ENCODE assay signal across 8 cellular contexts in the genomic region with DNA sequence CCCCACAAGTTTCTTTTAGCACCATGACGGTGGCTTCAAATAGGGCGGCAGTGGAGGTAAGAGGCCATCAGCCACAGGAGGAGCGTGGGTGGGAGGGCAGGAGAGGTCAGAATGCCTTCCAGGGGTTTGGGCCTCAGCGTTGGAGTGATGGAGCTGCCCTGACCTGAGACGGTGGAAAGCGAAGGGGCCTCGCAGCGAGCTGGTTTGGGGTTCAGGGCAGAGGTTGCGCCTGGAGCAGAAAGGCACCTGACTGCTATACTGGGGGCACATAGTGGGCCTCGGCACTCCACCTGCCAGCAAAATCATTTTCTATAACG. TPM values are rescaled to one million over a fixed set of nuclear protein-coding genes. Genes with fewer than 3 reads are reported as not detected.
DNase-seq lines count a peak whose midpoint lies in the region; ATAC-seq, FAIRE-seq and TF ChIP-seq lines count a peak whose summit lies in the region.

No MANE protein-coding gene starts in this region.

- peaks cover 2% of the 10 kb centered on the region for H3K9me3 Mint-ChIP-seq in activated naive CD4-positive, alpha-beta T cell treated with anti-CD3 and anti-CD28 coated beads for 36 hours

- TF ChIP-seq RAD21 in GM12878 (IDR thresholded peaks at IDR 0.05; ENCODE audit: insufficient read depth, low read depth, low read length), result no peak

- intact Hi-C loops in activated naive CD4-positive, alpha-beta T cell treated with anti-CD3 and anti-CD28 coated beads for 36 hours (cut with micrococcal nuclease), result loop anchor here (1.0 to 10.0 kb wide), 3 partner anchors 100 to 299 kb away; no protein-coding TSS in a partner anchor
- intact Hi-C loops in GM12878 (cut with micrococcal nuclease; ENCODE audit: unreplicated experiment), result loop anchor here (1.0 to 5.0 kb wide), 3 partner anchors 62 to 297 kb away; no protein-coding TSS in a partner anchor
- intact Hi-C loops in lower lobe of right lung (cut with DNase I), result no loop called here

- FAIRE-seq in GM12878 (lab: Jason Lieb, UNC), result no peak

- H3K36me3 Mint-ChIP-seq in activated naive CD4-positive, alpha-beta T cell treated with anti-CD3 and anti-CD28 coated beads for 36 hours (ENCODE audit: low read depth), result peaks cover 5% of the 10 kb centered on the region

- CTCF ChIA-PET in activated naive CD4-positive, alpha-beta T cell treated with anti-CD3 and anti-CD28 coated beads for 36 hours (lab: Charles Lee), result interaction anchor here (2.8 kb wide), 1 partner anchor 159 kb away, joined by 10 read pairs; no protein-coding TSS in a partner anchor
- CTCF ChIA-PET in GM12878 (lab: Yijun Ruan, JAX), result interaction anchor here (1.2 to 1.4 kb wide), 5 partner anchors 14 to 159 kb away, joined by 3 to 5 read pairs (median 5); no protein-coding TSS in a partner anchor

- RAD21 ChIA-PET in GM12878 (lab: Charles Lee; ENCODE audit: unreplicated experiment), result interaction anchor here (1.0 to 4.3 kb wide), 3 partner anchors 21 to 97 kb away, joined by 4 to 17 read pairs (median 4); no protein-coding TSS in a partner anchor

- in situ Hi-C loops in GM12878 (cut with MboI), result no loop called here

- H3K27me3 ChIP-seq in GM12878 (replicated peaks in 1 of 2; ENCODE audit: control insufficient read depth in 2 of 2, insufficient read depth in 2 of 2, low read length in 1 of 2) (no peaks in the 10 kb centered on the region), lower lobe of right lung (ENCODE audit: low read depth) (peaks cover 7% of the 10 kb centered on the region), tibial nerve (peaks cover 0 to 13% of the 10 kb centered on the region in 2 donors)

- peaks cover 1% of the 10 kb centered on the region for H3K27me3 Mint-ChIP-seq in activated naive CD4-positive, alpha-beta T cell treated with anti-CD3 and anti-CD28 coated beads for 36 hours (ENCODE audit: low read depth)

- POLR2A ChIA-PET in GM12878 (lab: Charles Lee), result interaction anchor here (1.4 to 2.6 kb wide), 2 partner anchors 97 to 100 kb away, joined by 7 to 16 read pairs; no protein-coding TSS in a partner anchor

- no peak for ATAC-seq in GM12878
- no peak for ATAC-seq in lower lobe of right lung
- no peak for ATAC-seq in HG03571 (IDR thresholded peaks at IDR 0.05; ENCODE audit: unreplicated experiment)

- TF ChIP-seq POLR2A in GM12878 (IDR thresholded peaks at IDR 0.05; ENCODE audit: low read depth, low read length) (no peak), tibial nerve (IDR thresholded peaks at IDR 0.05) (no peak)

- peak overlapping the region; percentile 89 for H3K27ac Mint-ChIP-seq in activated naive CD4-positive, alpha-beta T cell treated with anti-CD3 and anti-CD28 coated beads for 36 hours

- TF ChIP-seq EP300 in GM12878 (IDR thresholded peaks at IDR 0.05; ENCODE audit: borderline replicate concordance in 1 of 2, control insufficient read depth in 1 of 2, low read depth in 2 of 2, low read length in 2 of 2) (no peak), tibial nerve (IDR thresholded peaks at IDR 0.05) (no peak)

- H3K4me1 ChIP-seq in GM12878 (ENCODE audit: control insufficient read depth, insufficient read depth, low read length) (peaks cover 25% of the 10 kb centered on the region), lower lobe of right lung (peaks cover 29% of the 10 kb centered on the region), tibial nerve (peaks cover 0 to 38% (median 22%) of the 10 kb centered on the region in 4 donors)

- WGBS in GM12878 (ENCODE audit: insufficient coverage, insufficient replicate concordance, low lambda C conversion rate, missing lambda C conversion rate), result 80% methylated on average over 11 of the region's 11 CpGs
- WGBS in tibial nerve, 2 donors, result 88 to 91% methylated on average over 11 of the region's 11 CpGs

- DNase-seq in activated naive CD4-positive, alpha-beta T cell treated with anti-CD3 and anti-CD28 coated beads for 36 hours, result no peak
- DNase-seq in activated naive CD4-positive, alpha-beta T cell treated with Interleukin-2 at 50 U/mL for 16 hours, result no peak
- DNase-seq in GM12878 (ENCODE audit: low read depth, low spot score), result no peak
- DNase-seq in lower lobe of right lung, result no peak
- DNase-seq in tibial nerve (ENCODE audit: low spot score in 2 of 2), result no peak
- no peak for DNase-seq in NCI-H2081 treated with DMSO at 0.1 percent for 48 hours (lab: John Stamatoyannopoulos, UW)
- no peak for DNase-seq in NCI-H1092 treated with DMSO at 0.1 percent for 48 hours (lab: John Stamatoyannopoulos, UW)

- SMC1A ChIA-PET in GM12878 (lab: Charles Lee; ENCODE audit: uncharacterized antibody, unreplicated experiment), result interaction anchor here (0.8 to 2.0 kb wide), 5 partner anchors 21 to 159 kb away, joined by 4 to 6 read pairs (median 4); no protein-coding TSS in a partner anchor

- peak overlapping the region; percentile 86 for H3K27ac ChIP-seq in GM12878 (ENCODE audit: control insufficient read depth, insufficient read depth)
- peak overlapping the region; percentile 93 for H3K27ac ChIP-seq in lower lobe of right lung
- peak overlapping the region; percentile 77 to 92 (median 86) for H3K27ac ChIP-seq in tibial nerve

- TF ChIP-seq CTCF in GM12878 (IDR thresholded peaks at IDR 0.05 in 2 of 3, conservative IDR thresholded peaks at IDR 0.05 in 1 of 3; ENCODE audit: control insufficient read depth in 2 of 3, extremely low read depth in 1 of 3, insufficient read depth in 1 of 3, low read depth in 3 of 3, low read length in 3 of 3) (no peak), lower lobe of right lung (IDR thresholded peaks at IDR 0.05) (no peak), tibial nerve (IDR thresholded peaks at IDR 0.05) (no peak)

- H3K9ac ChIP-seq in GM12878 (ENCODE audit: control insufficient read depth, insufficient read depth, low read length), result peak overlapping the region; percentile 84; the same call in 1 of the 2 replicates

- peak overlapping the region; percentile 82 for H3K4me2 ChIP-seq in GM12878 (ENCODE audit: control insufficient read depth, insufficient read depth)

- peak overlapping the region; percentile 85 for H2AFZ ChIP-seq in GM12878 (ENCODE audit: control insufficient read depth, low read depth, low read length)

- peaks cover 36% of the 10 kb centered on the region for H3K4me1 Mint-ChIP-seq in activated naive CD4-positive, alpha-beta T cell treated with anti-CD3 and anti-CD28 coated beads for 36 hours (ENCODE audit: low read depth)

- H4K20me1 ChIP-seq in GM12878 (ENCODE audit: control insufficient read depth, insufficient read depth), result no peaks in the 10 kb centered on the region

- TSS peak; percentile 88 for BruUV-seq in GM12878 (replicated peaks; lab: Mats Ljungman, UMichigan)

- H3K36me3 ChIP-seq in GM12878 (ENCODE audit: control insufficient read depth in 2 of 2, insufficient read depth in 2 of 2, low read length in 1 of 2) (no peaks in the 10 kb centered on the region), lower lobe of right lung (no peaks in the 10 kb centered on the region), tibial nerve (no peaks in the 10 kb centered on the region)

- H3K4me3 ChIP-seq in GM12878, result peak overlapping the region; percentile 63
- H3K4me3 ChIP-seq in lower lobe of right lung, result peak overlapping the region; percentile 94
- H3K4me3 ChIP-seq in tibial nerve, result peak overlapping the region; percentile 10 to 94 (median 76)

- H3K79me2 ChIP-seq in GM12878 (ENCODE audit: control insufficient read depth, insufficient read depth, low read length), result peaks cover 49% of the 10 kb centered on the region

- H3K9me3 ChIP-seq in GM12878 (replicated peaks; ENCODE audit: control insufficient read depth, insufficient read depth, low read length), result no peaks in the 10 kb centered on the region
- H3K9me3 ChIP-seq in lower lobe of right lung, result no peaks in the 10 kb centered on the region
- no peaks in the 10 kb centered on the region for H3K9me3 ChIP-seq in tibial nerve

- H3K4me3 Mint-ChIP-seq in activated naive CD4-positive, alpha-beta T cell treated with anti-CD3 and anti-CD28 coated beads for 36 hours, result peak overlapping the region; percentile 89

RNA-seq across cellular contexts. Expression of gene NAXD, which starts 0.4 kb away (rescaled TPM):
- 10 to 100 TPM; 20.8 to 23.3 TPM for total RNA-seq in activated naive CD4-positive, alpha-beta T cell treated with anti-CD3 and anti-CD28 coated beads for 36 hours
- total RNA-seq in GM12878 (2013; cell fraction: nucleolus; rRNA removed), result 25.4 and 28.9 TPM in 2 replicates
- total RNA-seq in GM12878 (2014; rRNA removed) (16.9 and 18.2 TPM in 2 replicates), GM12878 (2014; rRNA removed; fragmentation: Illumina TruSeq; extraction: Trizol) (16.1 and 16.6 TPM in 2 replicates), GM12878 (2021) (30.0 and 30.2 TPM in 2 replicates), lower lobe of right lung (27.4 TPM), tibial nerve (10 to 100 TPM; 27.6 to 45.7 (median 38.5) TPM)
- polyA plus RNA-seq in GM12878 (2011; ENCODE audit: low read depth), result 19.1 TPM
- polyA plus RNA-seq in GM12878 (2011; rRNA removed) (29.3 and 36.2 TPM in 2 replicates), GM12878 (2014; fragmentation: Illumina TruSeq; extraction: Trizol) (12.8 and 18.2 TPM in 2 replicates), GM12878 (2014; fragmentation: Nextera tagmentation; extraction: Ambion mirVana) (1 to 10 TPM; 1.5 to 5.0 TPM), GM12878 (2014; rRNA removed) (29.3 and 30.3 TPM in 2 replicates), GM12878 (2016; fragmentation: Nextera tagmentation; extraction: Ambion mirVana) (10 to 100 TPM; 32.4 to 33.5 TPM)
- 45.5 and 48.5 TPM in 2 replicates for polyA plus RNA-seq in GM12878 (2011; cell fraction: cytosol; rRNA removed)
- 114 and 132 TPM in 2 replicates for polyA plus RNA-seq in GM12878 (2011; cell fraction: nucleus; rRNA removed)
- 28.7 and 29.0 TPM in 2 replicates for polyA plus RNA-seq in GM12878 (2012)
- 23.6 and 25.9 TPM in 2 replicates for polyA minus RNA-seq in GM12878 (2011; rRNA and poly(A)+ RNA removed)
- 7.1 and 8.9 TPM in 2 replicates for polyA minus RNA-seq in GM12878 (2011; cell fraction: cytosol; rRNA and poly(A)+ RNA removed)
- polyA minus RNA-seq in GM12878 (2011; cell fraction: nucleus; rRNA and poly(A)+ RNA removed), result 14.1 and 18.4 TPM in 2 replicates

RNA-seq across cellular contexts. Expression of gene RAB20, which starts 53.4 kb away (rescaled TPM):
- total RNA-seq in activated naive CD4-positive, alpha-beta T cell treated with anti-CD3 and anti-CD28 coated beads for 36 hours, result 1 to 10 TPM; 1.4 to 1.5 TPM
- total RNA-seq in GM12878 (2013; cell fraction: nucleolus; rRNA removed), result 24.9 and 25.2 TPM in 2 replicates
- total RNA-seq in GM12878 (2014; rRNA removed), result 14.6 and 18.2 TPM in 2 replicates
- 7.8 and 8.7 TPM in 2 replicates for total RNA-seq in GM12878 (2014; rRNA removed; fragmentation: Illumina TruSeq; extraction: Trizol)
- 13.1 and 13.6 TPM in 2 replicates for total RNA-seq in GM12878 (2021)
- 12.5 TPM for polyA plus RNA-seq in GM12878 (2011; ENCODE audit: low read depth)
- 24.8 and 33.1 TPM in 2 replicates for polyA plus RNA-seq in GM12878 (2011; rRNA removed)
- polyA plus RNA-seq in GM12878 (2011; cell fraction: cytosol; rRNA removed), result 39.6 and 42.9 TPM in 2 replicates
- 20.8 and 21.8 TPM in 2 replicates for polyA plus RNA-seq in GM12878 (2011; cell fraction: nucleus; rRNA removed)
- 19.4 and 23.2 TPM in 2 replicates for polyA plus RNA-seq in GM12878 (2012)
- 5.0 and 7.2 TPM in 2 replicates for polyA plus RNA-seq in GM12878 (2014; fragmentation: Illumina TruSeq; extraction: Trizol)
- 1 to 10 TPM in 1 of 2 experiments, under 1 TPM in 1; 0.48 to 2.1 TPM for polyA plus RNA-seq in GM12878 (2014; fragmentation: Nextera tagmentation; extraction: Ambion mirVana)
- polyA plus RNA-seq in GM12878 (2014; rRNA removed), result 14.7 and 14.8 TPM in 2 replicates
- 10 to 100 TPM in 1 of 2 experiments, 1 to 10 TPM in 1; 8.4 to 10.6 TPM for polyA plus RNA-seq in GM12878 (2016; fragmentation: Nextera tagmentation; extraction: Ambion mirVana)
- polyA minus RNA-seq in GM12878 (2011; rRNA and poly(A)+ RNA removed), result 17.3 and 23.7 TPM in 2 replicates
- 8.3 and 8.4 TPM in 2 replicates for polyA minus RNA-seq in GM12878 (2011; cell fraction: cytosol; rRNA and poly(A)+ RNA removed)
- polyA minus RNA-seq in GM12878 (2011; cell fraction: nucleus; rRNA and poly(A)+ RNA removed), result 5.3 and 8.8 TPM in 2 replicates
- total RNA-seq in lower lobe of right lung, result 51.3 TPM
- total RNA-seq in tibial nerve, result 10 to 100 TPM; 28.5 to 52.5 (median 30.2) TPM
